In the genomic region with DNA sequence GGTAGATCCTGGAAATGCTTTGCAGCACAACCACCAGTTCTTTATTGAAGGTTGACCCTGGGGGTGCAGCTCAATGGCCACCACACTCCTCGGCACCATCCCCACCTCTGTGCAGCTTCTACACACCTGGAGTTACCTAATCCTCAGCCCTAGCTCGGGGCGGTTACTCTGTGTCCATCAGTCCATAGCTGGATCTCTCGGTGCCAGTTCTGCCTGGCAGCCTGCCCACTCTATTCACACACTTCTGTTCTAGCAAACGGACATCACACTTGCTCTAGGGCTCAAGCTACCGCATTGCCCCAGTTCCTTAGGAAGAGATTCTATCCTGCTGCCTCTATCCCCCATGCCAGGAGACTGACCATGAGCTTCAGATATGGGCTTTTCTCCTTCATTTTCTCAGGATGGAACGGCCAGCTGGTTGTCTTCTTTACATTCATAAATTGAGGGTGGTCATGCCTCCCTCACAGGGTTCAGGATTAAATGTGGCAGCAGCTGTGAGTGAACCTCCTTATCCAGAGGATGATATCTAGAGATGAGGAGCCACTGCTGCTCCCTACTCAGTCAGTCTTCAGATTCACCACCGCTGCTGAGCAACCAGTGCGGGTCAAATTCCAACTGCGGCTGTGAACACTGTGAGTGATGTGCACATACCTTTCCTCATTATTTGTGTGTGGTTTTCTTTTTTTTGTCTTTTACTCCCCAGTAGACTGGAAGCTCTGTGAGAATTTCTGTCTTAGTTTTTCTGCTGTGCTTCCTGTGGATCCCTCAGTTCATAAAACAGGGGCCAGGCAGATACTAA, we compare ENCODE assay signal across 20 cellular contexts.
"Had no signal": no experiment of that assay in that cellular context is flagged by ENCODE, and none has a peak within 500 bp of the region (broad histone marks: within the 10 kb centered on the region; RNA-seq: fewer than 3 reads in every experiment).

No MANE protein-coding gene starts in this region.

- H3K27ac ChIP-seq: lower lobe of right lung, neutrophil, parathyroid adenoma, vagina had no signal

- H3K27me3 ChIP-seq: neutrophil, vagina had no signal

- H3K36me3 Mint-ChIP-seq: activated naive CD8-positive, alpha-beta T cell had no signal

- H3K9ac ChIP-seq: parathyroid adenoma had no signal

- H3K4me3 ChIP-seq: lower lobe of right lung, vagina had no signal

- ATAC-seq: activated CD8-positive, alpha-beta memory T cell treated with anti-CD3 and anti-CD28 coated beads, Interleukin-2, amount 10 ng/mL, durations not matched to agents 7 days and 5 days; natural killer cell; stimulated activated naive CD8-positive, alpha-beta T cell treated with anti-CD3 and anti-CD28 coated beads, Interleukin-15, Interleukin-2, amounts not matched to agents 100 U/mL and 50 U/mL, for 24 hours had no signal

- H3K27me3 Mint-ChIP-seq: activated CD8-positive, alpha-beta memory T cell treated with anti-CD3 and anti-CD28 coated beads, Interleukin-2, amount 10 ng/mL, durations not matched to agents 7 days and 5 days; activated naive CD8-positive, alpha-beta T cell had no signal

- H3K27ac Mint-ChIP-seq: activated CD4-positive, alpha-beta memory T cell treated with anti-CD3 and anti-CD28 coated beads, Interleukin-2, amount 10 ng/mL, durations not matched to agents 7 days and 5 days; activated CD8-positive, alpha-beta memory T cell treated with anti-CD3 and anti-CD28 coated beads, Interleukin-2, amount 10 ng/mL, durations not matched to agents 7 days and 5 days; activated naive CD8-positive, alpha-beta T cell; natural killer cell had no signal

- H3K4me3 Mint-ChIP-seq: activated CD4-positive, alpha-beta memory T cell treated with anti-CD3 and anti-CD28 coated beads, Interleukin-2, amount 10 ng/mL, durations not matched to agents 7 days and 5 days; activated CD8-positive, alpha-beta memory T cell treated with anti-CD3 and anti-CD28 coated beads, Interleukin-2, amount 10 ng/mL, durations not matched to agents 7 days and 5 days; activated naive CD8-positive, alpha-beta T cell; natural killer cell had no signal

- H3K36me3 ChIP-seq: lower lobe of right lung, neutrophil, vagina had no signal

- H3K4me1 Mint-ChIP-seq: activated CD4-positive, alpha-beta memory T cell treated with anti-CD3 and anti-CD28 coated beads, Interleukin-2, amount 10 ng/mL, durations not matched to agents 7 days and 5 days; activated CD8-positive, alpha-beta memory T cell treated with anti-CD3 and anti-CD28 coated beads, Interleukin-2, amount 10 ng/mL, durations not matched to agents 7 days and 5 days; natural killer cell had no signal

- H3K9me3 ChIP-seq: lower lobe of right lung, neutrophil, vagina had no signal

- H2AFZ ChIP-seq: parathyroid adenoma had no signal

- DNase-seq: activated CD4-positive, alpha-beta memory T cell treated with anti-CD3 and anti-CD28 coated beads, Interleukin-2, amount 10 ng/mL, durations not matched to agents 7 days and 5 days; activated CD4-positive, alpha-beta T cell treated with anti-CD3 and anti-CD28 coated beads for 48 hours; activated CD4-positive, CD25-positive, alpha-beta regulatory T cell; activated CD8-positive, alpha-beta memory T cell treated with anti-CD3 and anti-CD28 coated beads, Interleukin-2, amount 10 ng/mL, durations not matched to agents 7 days and 5 days; central memory CD4-positive, alpha-beta T cell; cortex of kidney; erythroblast; foreskin melanocyte; lower lobe of right lung; natural killer cell; stimulated activated CD4-positive, alpha-beta T cell treated with anti-CD3 and anti-CD28 coated beads, Interleukin-1b, Interleukin-23, amount 100 ng/mL, for 48 hours; stimulated activated CD8-positive, alpha-beta memory T cell treated with anti-CD3 and anti-CD28 coated beads, Interleukin-4, amount 100 ng/mL, for 48 hours; stimulated activated naive CD8-positive, alpha-beta T cell treated with anti-CD3 and anti-CD28 coated beads, Interleukin-15, Interleukin-2, amounts not matched to agents 100 U/mL and 50 U/mL, for 24 hours; T-helper 1 cell; T-helper 9 cell; trophoblast cell had no signal

- H3K4me1 ChIP-seq: lower lobe of right lung, parathyroid adenoma, vagina had no signal
